ENCODE assay signal across 8 cellular contexts in genomic region chr17:7477392-7478275, GRCh38. TPM values are rescaled to one million over a fixed set of nuclear protein-coding genes. Genes with fewer than 3 reads are reported as not detected.
DNase-seq lines count a peak whose midpoint lies in the region; ATAC-seq and TF ChIP-seq lines count a peak whose summit lies in the region.

No MANE protein-coding gene starts in this region.

- TF ChIP-seq CTCF in fibroblast of pulmonary artery (IDR thresholded peaks at IDR 0.05; ENCODE audit: low read length, missing control alignments) (no peak), nephron progenitor cell (IDR thresholded peaks at IDR 0.05) (no peak)

- no peaks in the 10 kb centered on the region for H3K9me3 Mint-ChIP-seq in nephron progenitor cell

- intact Hi-C loops in Right ventricle myocardium inferior (cut with DNase I) (loop anchor here (2.0 kb wide), 1 partner anchor 41 kb away; no protein-coding TSS in a partner anchor), cardiac septum (cut with DNase I) (loop anchor here (2.0 kb wide), 1 partner anchor 39 kb away; the partner anchor contains the start of gene FGF11)

- H3K4me3 ChIP-seq in fibroblast of pulmonary artery (replicated peaks; ENCODE audit: low read depth, low read length), result peak overlapping the region; percentile 71

- peak overlapping the region; percentile 93 for H3K27ac Mint-ChIP-seq in nephron progenitor cell

- H3K27me3 Mint-ChIP-seq in nephron progenitor cell (ENCODE audit: low read depth, poor library complexity), result peaks cover 3% of the 10 kb centered on the region

- H3K4me1 Mint-ChIP-seq in nephron progenitor cell, result peaks cover 62% of the 10 kb centered on the region

- ATAC-seq in Right ventricle myocardium inferior, result peak; percentile 15
- ATAC-seq in HG03280 (IDR thresholded peaks at IDR 0.05; ENCODE audit: unreplicated experiment), result no peak

- peak overlapping the region; percentile 76 for H3K4me3 Mint-ChIP-seq in nephron progenitor cell

- peak; percentile 79 for DNase-seq in Right ventricle myocardium inferior (ENCODE audit: missing footprints)
- DNase-seq in cardiac septum (ENCODE audit: low spot score), result no peak
- peak; percentile 47 to 54 for DNase-seq in activated T-cell treated with anti-CD3 and anti-CD28 coated beads, Interleukin-2, amount 50 U/mL, for 48 hours
- DNase-seq in fibroblast of pulmonary artery (ENCODE audit: low read depth), result peak; percentile 78
- peak; percentile 40 for DNase-seq in nephron progenitor cell
- no peak for DNase-seq in Kasumi-1 (lab: John Stamatoyannopoulos, UW)
- no peak for DNase-seq in NCI-H2196 treated with DMSO at 0.1 percent for 48 hours (lab: John Stamatoyannopoulos, UW; ENCODE audit: unreplicated experiment)

- no peaks in the 10 kb centered on the region for H3K36me3 Mint-ChIP-seq in nephron progenitor cell (ENCODE audit: low read depth)

RNA-seq across cellular contexts. Expression of gene ZBTB4, which starts 1.8 kb away (rescaled TPM):
- total RNA-seq in Right ventricle myocardium inferior (62.1 TPM), cardiac septum (69.4 TPM)

RNA-seq across cellular contexts. Expression of gene SLC35G6, which starts 3.6 kb away (rescaled TPM):
- total RNA-seq in Right ventricle myocardium inferior (not detected), cardiac septum (not detected)

RNA-seq across cellular contexts. Expression of gene POLR2A, which starts 6.5 kb away (rescaled TPM):
- total RNA-seq in Right ventricle myocardium inferior (36.4 TPM), cardiac septum (56.4 TPM)

RNA-seq across cellular contexts. Expression of gene CHRNB1, which starts 32.8 kb away (rescaled TPM):
- total RNA-seq in Right ventricle myocardium inferior (11.8 TPM), cardiac septum (9.9 TPM)

RNA-seq across cellular contexts. Expression of gene FGF11, which starts 38.3 kb away (rescaled TPM):
- 11.7 TPM for total RNA-seq in Right ventricle myocardium inferior
- 3.9 TPM for total RNA-seq in cardiac septum

Comparison
In these comparisons a context has a peak if more than half of its experiments do, and no peak if none do; other contexts are left out.
1. DNase-seq: peak in Right ventricle myocardium inferior (single experiment), activated T-cell treated with anti-CD3 and anti-CD28 coated beads, Interleukin-2, amount 50 U/mL, for 48 hours (2 of 2), fibroblast of pulmonary artery (single experiment) and nephron progenitor cell (single experiment); none in cardiac septum (single experiment), Kasumi-1 (0 of 2) and NCI-H2196 treated with DMSO at 0.1 percent for 48 hours (single experiment).